In genomic region chr19:8578642-8579265, GRCh38 we compare ENCODE assay signal across 8 cellular contexts. TPM values are rescaled to one million over a fixed set of nuclear protein-coding genes. Genes with fewer than 3 reads are reported as not detected.
DNase-seq lines count a peak whose midpoint lies in the region; ATAC-seq and TF ChIP-seq lines count a peak whose summit lies in the region.

No MANE protein-coding gene starts in this region.

- no peak overlapping the region for H3K27ac ChIP-seq in HCT116 (ENCODE audit: low read depth, low read length)
- no peak overlapping the region for H3K27ac ChIP-seq in thoracic aorta

- H3K4me1 ChIP-seq in HCT116 (ENCODE audit: control insufficient read depth in 1 of 2, insufficient read depth in 2 of 2, low read length in 2 of 2) (peaks cover 28 to 29% of the 10 kb centered on the region in 2 experiments), thoracic aorta (ENCODE audit: control insufficient read depth in 1 of 2, low read depth in 2 of 2) (no peaks in the 10 kb centered on the region)

- DNase-seq in BJ (ENCODE audit: low read depth) (no peak), HCT116 (ENCODE audit: low read depth, low spot score) (peak; percentile 47), RPMI7951 (ENCODE audit: low read depth) (peak; percentile 56), activated T-helper 1 cell treated with Interleukin-2 at 50 U/mL for 16 hours (ENCODE audit: low read depth) (peak; percentile 68), fibroblast of peridontal ligament (ENCODE audit: extremely low read depth) (peak; percentile 59), nucleus accumbens (lab: John Stamatoyannopoulos, UW) (peak in 43 of 56 donors; percentile 4 to 84 (median 39)), thoracic aorta (ENCODE audit: low spot score) (peak; percentile 40)

- H3K9me2 ChIP-seq in HCT116 (ENCODE audit: insufficient read depth): no peaks in the 10 kb centered on the region

- no peaks in the 10 kb centered on the region for H3K79me2 ChIP-seq in HCT116 (ENCODE audit: insufficient read depth, low read length)

- TF ChIP-seq RAD21 in HCT116 (IDR thresholded peaks at IDR 0.05; ENCODE audit: low read depth): peak; percentile 71

- POLR2A ChIA-PET in BJ (lab: Charles Lee) (interaction anchor here (0.6 kb wide), 1 partner anchor 13 kb away, joined by 11 read pairs; no protein-coding TSS in a partner anchor), HCT116 (lab: Charles Lee) (interaction anchor here (3.3 kb wide), 1 partner anchor 65 kb away, joined by 13 read pairs; the partner anchor contains the start of gene ZNF414)

- BruUV-seq in HCT116 (replicated peaks; lab: Mats Ljungman, UMichigan): no TSS peak

- H3K4me2 ChIP-seq in HCT116 (ENCODE audit: low read length): peak overlapping the region; percentile 32; the same call in 1 of the 2 replicates

- no peak for TF ChIP-seq POLR2A in HCT116 (IDR thresholded peaks at IDR 0.05; ENCODE audit: borderline replicate concordance, extremely low read depth, insufficient read depth, insufficient read length)

- H2AFZ ChIP-seq in HCT116 (ENCODE audit: low read depth, low read length, poor library complexity, severe bottlenecking): no peak overlapping the region

- CTCF ChIA-PET in BJ (lab: Yijun Ruan, JAX): interaction anchor here (0.5 to 7.1 kb wide), 36 partner anchors 8 to 580 kb away, joined by 3 to 83 read pairs (median 5); partner anchors contain the start of genes HNRNPM, MARCHF2 and ZNF414
- CTCF ChIA-PET in HCT116 (lab: Charles Lee): interaction anchor here (0.6 to 5.3 kb wide), 26 partner anchors 8 to 420 kb away, joined by 3 to 41 read pairs (median 5); partner anchors contain the start of genes MARCHF2 and ZNF414

- RAD21 ChIA-PET in HCT116 (lab: Charles Lee; ENCODE audit: low non-redundant PET in 1 of 2, low total read pairs in 2 of 2, uncharacterized antibody in 2 of 2, unreplicated experiment in 2 of 2): no interaction called here

- ATAC-seq in HCT116 (peak; percentile 73), thoracic aorta (ENCODE audit: insufficient number of reproducible peaks, low FRiP score, low read depth) (peak; percentile 58), GM18861 (IDR thresholded peaks at IDR 0.05; ENCODE audit: unreplicated experiment) (no peak)

- no peaks in the 10 kb centered on the region for H4K20me1 ChIP-seq in HCT116 (ENCODE audit: insufficient read depth)

- intact Hi-C loops in HCT116 (cut with micrococcal nuclease): loop anchor here (5.0 to 10.0 kb wide), 2 partner anchors 226 to 314 kb away; no protein-coding TSS in a partner anchor

- no peak overlapping the region for H3K4me3 ChIP-seq in BJ (ENCODE audit: low read depth, low read length)
- H3K4me3 ChIP-seq in HCT116 (replicated peaks in 1 of 2; ENCODE audit: low read depth in 1 of 2, low read length in 2 of 2): no peak overlapping the region
- H3K4me3 ChIP-seq in thoracic aorta: no peak overlapping the region

- H3K9me3 ChIP-seq in HCT116 (ENCODE audit: control insufficient read depth in 1 of 2, insufficient read depth in 1 of 2, low read depth in 1 of 2, low read length in 2 of 2): no peaks in the 10 kb centered on the region
- H3K9me3 ChIP-seq in thoracic aorta: no peaks in the 10 kb centered on the region

- H3K36me3 ChIP-seq in BJ (ENCODE audit: control insufficient read depth, insufficient read depth, low read length) (no peaks in the 10 kb centered on the region), HCT116 (ENCODE audit: control insufficient read depth in 1 of 2, insufficient read depth in 2 of 2, low read length in 2 of 2) (no peaks in the 10 kb centered on the region), thoracic aorta (peaks cover 11% of the 10 kb centered on the region)

- no peaks in the 10 kb centered on the region; the same call in 1 of the 2 replicates for H3K27me3 ChIP-seq in BJ (ENCODE audit: control insufficient read depth, insufficient read depth, low read length)
- peaks cover 7% of the 10 kb centered on the region; the same call in 1 of the 2 replicates for H3K27me3 ChIP-seq in HCT116 (ENCODE audit: insufficient read depth, low read length)
- H3K27me3 ChIP-seq in thoracic aorta (replicated peaks; ENCODE audit: insufficient read depth): no peaks in the 10 kb centered on the region

- H3K9ac ChIP-seq in HCT116 (ENCODE audit: low read length): no peak overlapping the region

- TF ChIP-seq CTCF in BJ (IDR thresholded peaks at IDR 0.05; ENCODE audit: insufficient read depth, low read depth, low read length) (peak; percentile 90), HCT116 (IDR thresholded peaks at IDR 0.05 in 2 of 3, conservative IDR thresholded peaks at IDR 0.05 in 1 of 3; ENCODE audit: borderline replicate concordance in 1 of 3, insufficient read depth in 1 of 3, low read depth in 2 of 3, low read length in 2 of 3) (peak; percentile 70 to 97 (median 94)), thoracic aorta (IDR thresholded peaks at IDR 0.05) (peak; percentile 89)

TF ChIP-seq in HCT116, 20 proteins besides CTCF, POLR2A, EP300 and RAD21:
- TF ChIP-seq FOSL1 (IDR thresholded peaks at IDR 0.05; ENCODE audit: low read depth): no peak
- TF ChIP-seq, protein P1, sequence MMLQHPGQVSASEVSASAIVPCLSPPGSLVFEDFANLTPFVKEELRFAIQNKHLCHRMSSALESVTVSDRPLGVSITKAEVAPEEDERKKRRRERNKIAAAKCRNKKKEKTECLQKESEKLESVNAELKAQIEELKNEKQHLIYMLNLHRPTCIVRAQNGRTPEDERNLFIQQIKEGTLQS (IDR thresholded peaks at IDR 0.05): no peak
TF ChIP-seq in HCT116: peak in this region for 0.

RNA-seq across cellular contexts. Expression of gene MYO1F, which starts 1.5 kb away (rescaled TPM):
- 0.29 and 0.33 TPM in 2 replicates for polyA plus RNA-seq in BJ (2011; rRNA removed)
- polyA minus RNA-seq in BJ (2011; rRNA and poly(A)+ RNA removed): 0.19 TPM in 1 of 2 replicates, not detected in the other
- 0.39 TPM for total RNA-seq in HCT116 (2021; ENCODE audit: unreplicated experiment)
- polyA plus RNA-seq in HCT116 (2012): 1.6 and 2.3 TPM in 2 replicates
- 0.36 and 0.49 TPM in 2 replicates for total RNA-seq in RPMI7951 (2014; rRNA removed; shearing (Covaris generic))
- total RNA-seq in thoracic aorta: 10 to 100 TPM; 29.6 to 33.9 TPM

RNA-seq across cellular contexts. Expression of gene ADAMTS10, which starts 31.8 kb away (rescaled TPM):
- 5.6 and 10.4 TPM in 2 replicates for polyA plus RNA-seq in BJ (2011; rRNA removed)
- 6.3 and 7.9 TPM in 2 replicates for polyA minus RNA-seq in BJ (2011; rRNA and poly(A)+ RNA removed)
- total RNA-seq in HCT116 (2021; ENCODE audit: unreplicated experiment) (10.2 TPM), thoracic aorta (100 to 1,000 TPM; 164 to 214 TPM)
- 8.4 TPM in 2 replicates for polyA plus RNA-seq in HCT116 (2012)
- total RNA-seq in RPMI7951 (2014; rRNA removed; shearing (Covaris generic)): not detected in 2 replicates

RNA-seq across cellular contexts. Expression of gene NFILZ, which starts 51.7 kb away (rescaled TPM):
- polyA plus RNA-seq in BJ (2011; rRNA removed): not detected in 2 replicates
- not detected in 2 replicates for polyA minus RNA-seq in BJ (2011; rRNA and poly(A)+ RNA removed)
- total RNA-seq in HCT116 (2021; ENCODE audit: unreplicated experiment): not detected
- not detected in 2 replicates for polyA plus RNA-seq in HCT116 (2012)
- total RNA-seq in RPMI7951 (2014; rRNA removed; shearing (Covaris generic)): not detected in 2 replicates
- not detected for total RNA-seq in thoracic aorta

Comparison
In these comparisons a context has a peak if more than half of its experiments do, and no peak if none do; other contexts are left out.
1. RNA of gene MYO1F, which starts 1.5 kb away (total RNA-seq): 29.6 to 33.9 TPM in thoracic aorta; 0.39 TPM in HCT116 (single experiment) and 0.36 to 0.49 TPM in RPMI7951; every median in the first group is over 10 times any median in the second.
2. RNA of gene ADAMTS10, which starts 31.8 kb away (total RNA-seq): 164 to 214 TPM in thoracic aorta; 10.2 TPM in HCT116 (single experiment) and not detected in RPMI7951; every median in the first group is over 10 times any median in the second.
3. Peak in every context shown above with its lines, with median percentiles within 50 percentile points of each other: CTCF ChIP-seq.